16 cellular contexts compared by ENCODE assay signal in the genomic region with DNA sequence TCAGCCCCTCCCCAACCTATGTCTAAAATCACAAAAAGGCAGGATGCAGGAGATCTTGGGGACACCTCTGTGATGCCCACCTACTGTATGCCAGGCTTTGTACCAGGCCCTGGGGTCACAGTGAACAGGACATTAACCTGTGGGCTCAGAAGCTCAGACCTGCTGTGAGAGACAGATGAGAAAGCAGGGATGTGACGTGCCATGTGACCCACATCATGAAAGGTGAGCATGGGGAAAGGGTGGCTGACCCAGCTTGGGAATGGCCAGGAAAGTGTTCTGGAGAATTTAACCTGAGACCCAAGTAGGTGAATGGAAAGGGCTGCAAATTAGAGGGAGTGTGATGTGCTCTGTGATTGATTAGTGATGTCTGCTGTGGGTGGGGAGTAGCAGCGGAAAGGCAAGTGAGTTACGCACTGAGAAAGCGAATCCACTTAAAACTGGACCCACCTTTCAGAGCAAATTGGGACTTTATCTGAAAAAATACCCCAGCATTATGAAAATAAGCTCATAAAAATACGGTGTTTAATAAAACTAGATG.
DNase-seq lines count a peak whose midpoint lies in the region; ATAC-seq, FAIRE-seq and TF ChIP-seq lines count a peak whose summit lies in the region.
"Had no signal": no experiment of that assay in that cellular context is flagged by ENCODE, and none has a peak within 500 bp of the region (broad histone marks: within the 10 kb centered on the region; RNA-seq: fewer than 3 reads in every experiment).

No MANE protein-coding gene starts in this region.

- no peak for TF ChIP-seq POLR2A in erythroblast (IDR thresholded peaks at IDR 0.05; ENCODE audit: low read length)

- H3K4me3 ChIP-seq in kidney (ENCODE audit: low read length in 2 of 2) (no peak overlapping the region), upper lobe of right lung (no peak overlapping the region)

- no peak for ATAC-seq in Right ventricle myocardium superior (ENCODE audit: poor library complexity)
- ATAC-seq in upper lobe of right lung: no peak

- intact Hi-C loops in cardiac septum (cut with DNase I): no loop called here
- intact Hi-C loops in Right ventricle myocardium superior (cut with DNase I): no loop called here
- intact Hi-C loops in kidney (cut with DNase I): no loop called here
- intact Hi-C loops in upper lobe of right lung (cut with DNase I): no loop called here
- intact Hi-C loops in posterior vena cava (cut with DNase I): no loop called here

- H3K9ac ChIP-seq in kidney (ENCODE audit: low read length in 2 of 2): no peak overlapping the region

- no peak for FAIRE-seq in kidney (lab: Jason Lieb, UNC)
- FAIRE-seq: GM12891 had no signal

- peak; percentile 29 for DNase-seq in cardiac septum (ENCODE audit: low spot score)
- DNase-seq in Right ventricle myocardium superior: no peak
- peak; percentile 38 for DNase-seq in ecto neural progenitor cell (ENCODE audit: low spot score)
- peak; percentile 18 for DNase-seq in kidney
- DNase-seq in upper lobe of right lung: peak; percentile 8
- no peak for DNase-seq in posterior vena cava (ENCODE audit: low spot score)
- DNase-seq in AG08395 (ENCODE audit: low spot score): no peak
- no peak for DNase-seq in erythroblast (lab: John Stamatoyannopoulos, UW)
- DNase-seq: ACHN; C1 segment of cervical spinal cord; Calu3; CD4-positive, alpha-beta T cell; DMS 273 treated with DMSO at 0.1 percent for 48 hours; DMS79; HCEC 1CT had no signal

- H3K4me1 ChIP-seq in kidney (ENCODE audit: control insufficient read depth in 1 of 2, insufficient read depth in 1 of 2, low read depth in 1 of 2, low read length in 2 of 2) (no peaks in the 10 kb centered on the region), upper lobe of right lung (no peaks in the 10 kb centered on the region)

- H3K36me3 ChIP-seq in kidney (ENCODE audit: control insufficient read depth in 1 of 2, insufficient read depth in 2 of 2, low read length in 2 of 2): no peaks in the 10 kb centered on the region
- H3K36me3 ChIP-seq in upper lobe of right lung: no peaks in the 10 kb centered on the region

- H3K9me3 ChIP-seq in kidney (ENCODE audit: control insufficient read depth in 1 of 2, low read length in 2 of 2): no peaks in the 10 kb centered on the region
- no peaks in the 10 kb centered on the region for H3K9me3 ChIP-seq in upper lobe of right lung

- TF ChIP-seq CTCF in kidney (IDR thresholded peaks at IDR 0.05; ENCODE audit: borderline replicate concordance, extremely low read depth, insufficient read depth) (no peak), upper lobe of right lung (IDR thresholded peaks at IDR 0.05) (no peak)

- no peak overlapping the region for H3K27ac ChIP-seq in kidney (ENCODE audit: low read depth in 2 of 2, low read length in 2 of 2)
- no peak overlapping the region for H3K27ac ChIP-seq in upper lobe of right lung

- peaks cover 19% of the 10 kb centered on the region for H3K27me3 ChIP-seq in upper lobe of right lung

Comparison
In these comparisons a context has a peak if more than half of its experiments do, and no peak if none do; other contexts are left out.
1. DNase-seq: peak in cardiac septum (single experiment), ecto neural progenitor cell (single experiment), kidney (single experiment) and upper lobe of right lung (single experiment); none in Right ventricle myocardium superior (single experiment), posterior vena cava (single experiment), AG08395 (single experiment) and erythroblast (0 of 2).